Comparison of ENCODE assay signal across 8 cellular contexts in the genomic region with DNA sequence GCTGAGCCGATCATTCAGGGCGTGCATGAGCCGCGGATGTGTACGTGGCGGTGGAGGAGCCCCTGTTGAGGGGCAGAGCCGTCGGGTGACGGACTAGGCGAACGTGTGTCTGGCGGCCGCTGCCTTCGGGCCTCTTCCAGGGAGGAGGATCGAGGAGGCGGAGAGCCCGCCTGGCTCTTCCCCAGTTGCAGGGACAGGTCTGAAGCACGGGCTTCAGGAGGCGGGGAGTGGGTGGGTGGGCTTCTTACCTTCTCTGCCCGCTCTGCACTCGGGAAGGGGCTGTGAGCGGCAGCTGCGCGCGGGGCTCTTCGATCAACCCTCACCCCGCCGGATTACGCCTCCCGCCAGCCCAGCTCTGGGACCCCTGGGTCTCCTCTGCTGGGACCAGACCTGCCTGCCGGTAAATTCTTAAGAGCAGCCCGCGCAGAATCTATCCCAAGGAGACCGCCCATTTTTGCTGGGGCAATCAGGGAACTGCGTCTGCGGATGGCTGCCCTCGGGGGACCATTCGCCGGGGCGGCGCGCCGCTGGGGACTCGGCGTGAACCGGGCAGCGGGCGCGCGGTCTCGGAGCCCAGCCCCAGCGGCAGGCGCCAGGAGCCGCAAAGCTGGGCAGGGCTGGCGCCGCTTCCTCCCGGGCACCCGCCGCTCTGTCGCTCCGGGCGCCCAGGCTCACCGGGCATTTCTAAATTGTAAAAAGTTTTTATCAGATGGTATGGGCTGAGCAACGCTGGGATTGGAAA. TPM values are rescaled to one million over a fixed set of nuclear protein-coding genes. Genes with fewer than 3 reads are reported as not detected.
A peak's percentile ranks its signal among the peaks of the same experiment; 100 is the strongest.
DNase-seq lines count a peak whose midpoint lies in the region; ATAC-seq, FAIRE-seq and TF ChIP-seq lines count a peak whose summit lies in the region.

No MANE protein-coding gene starts in this region.

- H3K27me3 ChIP-seq in SU-DHL-6 (ENCODE audit: low read length) (no peaks in the 10 kb centered on the region), brain microvascular endothelial cell (replicated peaks) (no peaks in the 10 kb centered on the region)

- no peaks in the 10 kb centered on the region for H3K79me2 ChIP-seq in SU-DHL-6 (ENCODE audit: insufficient read depth, low read length)

- DNase-seq in DMS153 treated with DMSO at 0.1 percent for 48 hours (lab: John Stamatoyannopoulos, UW; ENCODE audit: unreplicated experiment) = peak; percentile 57
- peak; percentile 28 for DNase-seq in HuH-7 (ENCODE audit: low spot score)
- no peak for DNase-seq in brain microvascular endothelial cell
- peak; percentile 77 for DNase-seq in kidney
- peak; percentile 57 for DNase-seq in stimulated activated CD4-positive, alpha-beta T cell treated with anti-CD3 and anti-CD28 coated beads, Interleukin-4, amount 100 ng/mL, for 24 hours

- TF ChIP-seq CTCF in SU-DHL-6 (IDR thresholded peaks at IDR 0.05; ENCODE audit: insufficient read depth, low read length, poor library complexity, severe bottlenecking) = no peak
- no peak for TF ChIP-seq CTCF in brain microvascular endothelial cell (IDR thresholded peaks at IDR 0.05; ENCODE audit: low read depth, low read length, missing control alignments)
- TF ChIP-seq CTCF in kidney (IDR thresholded peaks at IDR 0.05; ENCODE audit: borderline replicate concordance, extremely low read depth, insufficient read depth) = no peak

- H3K4me2 ChIP-seq in SU-DHL-6 (ENCODE audit: low read depth, low read length, poor library complexity, severe bottlenecking) = peak overlapping the region; percentile 58

- no peak for FAIRE-seq in kidney (lab: Jason Lieb, UNC)

- intact Hi-C loops in kidney (cut with DNase I) = no loop called here

- H3K27ac ChIP-seq in SU-DHL-6 (ENCODE audit: low read depth, low read length) (no peak overlapping the region), brain microvascular endothelial cell (no peak overlapping the region), kidney (ENCODE audit: low read depth in 2 of 2, low read length in 2 of 2) (no peak overlapping the region)

- H4K20me1 ChIP-seq in SU-DHL-6 (ENCODE audit: low read depth, low read length) = no peaks in the 10 kb centered on the region

- peak overlapping the region; percentile 50 for H3K9ac ChIP-seq in SU-DHL-6 (ENCODE audit: low read length)
- no peak overlapping the region for H3K9ac ChIP-seq in kidney (ENCODE audit: low read length in 2 of 2)

- ATAC-seq in GM21381 (IDR thresholded peaks at IDR 0.05; ENCODE audit: unreplicated experiment) = peak; percentile 16
- no peak for ATAC-seq in GM18520 (IDR thresholded peaks at IDR 0.05; ENCODE audit: unreplicated experiment)

- H3K9me3 ChIP-seq in SU-DHL-6 (ENCODE audit: insufficient read depth, low read length) (no peaks in the 10 kb centered on the region), kidney (ENCODE audit: control insufficient read depth in 1 of 2, low read length in 2 of 2) (no peaks in the 10 kb centered on the region)

- H3K36me3 ChIP-seq in SU-DHL-6 (ENCODE audit: low read length) (no peaks in the 10 kb centered on the region), brain microvascular endothelial cell (replicated peaks) (no peaks in the 10 kb centered on the region), kidney (ENCODE audit: control insufficient read depth in 1 of 2, insufficient read depth in 2 of 2, low read length in 2 of 2) (no peaks in the 10 kb centered on the region)

- H3F3A ChIP-seq in SU-DHL-6 (ENCODE audit: insufficient read depth) = no peaks in the 10 kb centered on the region

- no peaks in the 10 kb centered on the region for H3K9me2 ChIP-seq in SU-DHL-6 (replicated peaks; ENCODE audit: insufficient read depth, low read length)

- in situ Hi-C loops in brain microvascular endothelial cell (cut with HindIII; ENCODE audit: low pct_ligation_motif_present, low sequenced_read_pairs) = no loop called here

- H3K4me3 ChIP-seq in SU-DHL-6 (ENCODE audit: insufficient read depth, low read length, poor library complexity, severe bottlenecking) (peak overlapping the region; percentile 43), brain microvascular endothelial cell (ENCODE audit: low read depth, low read length) (peak overlapping the region; percentile 60), kidney (ENCODE audit: low read length in 2 of 2) (peak overlapping the region; percentile 52 to 54)

- H3K4me1 ChIP-seq in kidney (ENCODE audit: control insufficient read depth in 1 of 2, insufficient read depth in 1 of 2, low read depth in 1 of 2, low read length in 2 of 2) = no peaks in the 10 kb centered on the region

- H2AFZ ChIP-seq in SU-DHL-6 (ENCODE audit: low read depth, low read length, severe bottlenecking) = peak overlapping the region; percentile 92

RNA-seq across cellular contexts. Expression of gene PLAC8, which starts 4.9 kb away (rescaled TPM):
- 10.3 TPM for total RNA-seq in kidney
- 3.6 TPM for polyA plus RNA-seq in kidney (ENCODE audit: insufficient read depth, low read depth, low replicate concordance)
